In genomic region chr6:49524541-49524940, GRCh38 we compare ENCODE assay signal across 29 cellular contexts. TPM values are rescaled to one million over a fixed set of nuclear protein-coding genes. Genes with fewer than 3 reads are reported as not detected.
"Had no signal": no experiment of that assay in that cellular context is flagged by ENCODE, and none has a peak within 500 bp of the region (broad histone marks: within the 10 kb centered on the region; RNA-seq: fewer than 3 reads in every experiment).

No MANE protein-coding gene starts in this region.

- H3K27me3 ChIP-seq: ascending aorta had no signal

- H3K36me3 ChIP-seq: ascending aorta had no signal

- ATAC-seq: activated CD8-positive, alpha-beta memory T cell treated with anti-CD3 and anti-CD28 coated beads, Interleukin-2, amount 10 ng/mL, durations not matched to agents 7 days and 5 days; T-helper 17 cell had no signal

- H3K4me1 ChIP-seq: ascending aorta had no signal

- H3K4me3 ChIP-seq: ascending aorta had no signal

- H3K27ac Mint-ChIP-seq: activated B cell treated with CpG ODN at 0.5 μM for 24 hours; activated CD4-positive, alpha-beta T cell treated with anti-CD3 and anti-CD28 coated beads, Interleukin-2, amount 10 ng/mL, durations not matched to agents 24 days and 14 days; activated CD8-positive, alpha-beta memory T cell treated with anti-CD3 and anti-CD28 coated beads, Interleukin-2, amount 10 ng/mL, durations not matched to agents 7 days and 5 days; activated naive CD4-positive, alpha-beta T cell treated with anti-CD3 and anti-CD28 coated beads, Interleukin-2, amount 50 U/mL, for 24 hours; activated T-cell treated with anti-CD3 and anti-CD28 coated beads, Interleukin-2, amount 50 U/mL, for 24 hours; activated T-helper 1 cell treated with anti-CD3 and anti-CD28 coated beads, Interleukin-12 subunit alpha, Interleukin-12 subunit beta, Interleukin-2, Interleukin-4 antibody, amounts not matched to agents 30 ng/mL and 10 ng/mL and 1 ng/mL, durations not matched to agents 14 hours and 24 hours and 36 hours; brain; T-helper 17 cell had no signal

- H3K4me1 Mint-ChIP-seq: activated B cell treated with CpG ODN at 0.5 μM for 24 hours; activated CD4-positive, alpha-beta T cell treated with anti-CD3 and anti-CD28 coated beads, Interleukin-2, amount 10 ng/mL, durations not matched to agents 24 days and 14 days; activated CD8-positive, alpha-beta memory T cell treated with anti-CD3 and anti-CD28 coated beads, Interleukin-2, amount 10 ng/mL, durations not matched to agents 7 days and 5 days; activated naive CD4-positive, alpha-beta T cell treated with anti-CD3 and anti-CD28 coated beads, Interleukin-2, amount 50 U/mL, for 24 hours; brain; central memory CD8-positive, alpha-beta T cell had no signal

- DNase-seq: activated B cell treated with CpG ODN at 0.5 μM for 24 hours; activated CD4-positive, alpha-beta T cell treated with anti-CD3 and anti-CD28 coated beads for 1 hour; activated CD4-positive, alpha-beta T cell treated with anti-CD3 and anti-CD28 coated beads, Interleukin-2, amount 10 ng/mL, durations not matched to agents 24 days and 14 days; activated CD4-positive, alpha-beta T cell treated with anti-CD3 and anti-CD28 coated beads, Interleukin-2, amount 50 U/mL, for 48 hours; activated CD8-positive, alpha-beta memory T cell treated with anti-CD3 and anti-CD28 coated beads, Interleukin-2, amount 10 ng/mL, durations not matched to agents 7 days and 5 days; activated effector memory CD4-positive, alpha-beta T cell treated with Interleukin-2 at 50 U/mL for 16 hours; activated naive CD4-positive, alpha-beta T cell; activated T-cell treated with anti-CD3 and anti-CD28 coated beads, Interleukin-2, amount 50 U/mL, for 24 hours; amniotic stem cell; cortex of kidney; Karpas-422; NCI-H1048; NCI-H1417 treated with DMSO at 0.1 percent for 48 hours; NCI-H187 treated with DMSO at 0.1 percent for 48 hours; NCI-H2171; NCI-H345; NCI-H510A; NCI-H526 treated with DMSO at 0.1 percent for 48 hours; SIG-M5; T-helper 17 cell; T-helper 9 cell had no signal

- H3K9me3 Mint-ChIP-seq: activated B cell treated with CpG ODN at 0.5 μM for 24 hours; activated CD4-positive, alpha-beta T cell treated with anti-CD3 and anti-CD28 coated beads, Interleukin-2, amount 10 ng/mL, durations not matched to agents 24 days and 14 days; activated naive CD4-positive, alpha-beta T cell treated with anti-CD3 and anti-CD28 coated beads, Interleukin-2, amount 50 U/mL, for 24 hours; activated T-cell treated with anti-CD3 and anti-CD28 coated beads, Interleukin-2, amount 50 U/mL, for 24 hours; activated T-helper 1 cell treated with anti-CD3 and anti-CD28 coated beads, Interleukin-12 subunit alpha, Interleukin-12 subunit beta, Interleukin-2, Interleukin-4 antibody, amounts not matched to agents 30 ng/mL and 10 ng/mL and 1 ng/mL, durations not matched to agents 14 hours and 24 hours and 36 hours; brain; central memory CD8-positive, alpha-beta T cell had no signal

- H3K36me3 Mint-ChIP-seq: activated CD8-positive, alpha-beta memory T cell treated with anti-CD3 and anti-CD28 coated beads, Interleukin-2, amount 10 ng/mL, durations not matched to agents 7 days and 5 days; activated naive CD4-positive, alpha-beta T cell treated with anti-CD3 and anti-CD28 coated beads, Interleukin-2, amount 50 U/mL, for 24 hours; brain had no signal

- H3K4me3 Mint-ChIP-seq: activated B cell treated with CpG ODN at 0.5 μM for 24 hours; activated CD4-positive, alpha-beta T cell treated with anti-CD3 and anti-CD28 coated beads, Interleukin-2, amount 10 ng/mL, durations not matched to agents 24 days and 14 days; activated CD8-positive, alpha-beta memory T cell treated with anti-CD3 and anti-CD28 coated beads, Interleukin-2, amount 10 ng/mL, durations not matched to agents 7 days and 5 days; activated naive CD4-positive, alpha-beta T cell treated with anti-CD3 and anti-CD28 coated beads, Interleukin-2, amount 50 U/mL, for 24 hours; activated T-cell treated with anti-CD3 and anti-CD28 coated beads, Interleukin-2, amount 50 U/mL, for 24 hours; activated T-helper 1 cell treated with anti-CD3 and anti-CD28 coated beads, Interleukin-12 subunit alpha, Interleukin-12 subunit beta, Interleukin-2, Interleukin-4 antibody, amounts not matched to agents 30 ng/mL and 10 ng/mL and 1 ng/mL, durations not matched to agents 14 hours and 24 hours and 36 hours; brain; central memory CD8-positive, alpha-beta T cell; T-helper 17 cell had no signal

- H3K27ac ChIP-seq: ascending aorta had no signal

- H3K9me3 ChIP-seq: ascending aorta had no signal

- H3K27me3 Mint-ChIP-seq: activated B cell treated with CpG ODN at 0.5 μM for 24 hours had no signal

RNA-seq across cellular contexts. Expression of gene GLYATL3, which starts 24.8 kb away (rescaled TPM):
- total RNA-seq: activated B cell treated with CpG ODN at 0.5 μM for 24 hours; activated CD4-positive, alpha-beta T cell treated with anti-CD3 and anti-CD28 coated beads, Interleukin-2, amount 10 ng/mL, durations not matched to agents 24 days and 14 days; activated CD8-positive, alpha-beta memory T cell treated with anti-CD3 and anti-CD28 coated beads, Interleukin-2, amount 10 ng/mL, durations not matched to agents 7 days and 5 days; activated T-helper 1 cell treated with anti-CD3 and anti-CD28 coated beads, Interleukin-12 subunit alpha, Interleukin-12 subunit beta, Interleukin-2, Interleukin-4 antibody, amounts not matched to agents 30 ng/mL and 10 ng/mL and 1 ng/mL, durations not matched to agents 14 hours and 24 hours and 36 hours; ascending aorta; M059J; OCI-LY7; RPMI7951; T-helper 17 cell had no signal

RNA-seq across cellular contexts. Expression of gene C6orf141, which starts 25.9 kb away (rescaled TPM):
- total RNA-seq: activated B cell treated with CpG ODN at 0.5 μM for 24 hours; activated CD4-positive, alpha-beta T cell treated with anti-CD3 and anti-CD28 coated beads, Interleukin-2, amount 10 ng/mL, durations not matched to agents 24 days and 14 days; activated CD8-positive, alpha-beta memory T cell treated with anti-CD3 and anti-CD28 coated beads, Interleukin-2, amount 10 ng/mL, durations not matched to agents 7 days and 5 days; activated T-helper 1 cell treated with anti-CD3 and anti-CD28 coated beads, Interleukin-12 subunit alpha, Interleukin-12 subunit beta, Interleukin-2, Interleukin-4 antibody, amounts not matched to agents 30 ng/mL and 10 ng/mL and 1 ng/mL, durations not matched to agents 14 hours and 24 hours and 36 hours; ascending aorta; OCI-LY7; T-helper 17 cell had no signal
